8 cellular contexts compared by ENCODE assay signal in the genomic region with DNA sequence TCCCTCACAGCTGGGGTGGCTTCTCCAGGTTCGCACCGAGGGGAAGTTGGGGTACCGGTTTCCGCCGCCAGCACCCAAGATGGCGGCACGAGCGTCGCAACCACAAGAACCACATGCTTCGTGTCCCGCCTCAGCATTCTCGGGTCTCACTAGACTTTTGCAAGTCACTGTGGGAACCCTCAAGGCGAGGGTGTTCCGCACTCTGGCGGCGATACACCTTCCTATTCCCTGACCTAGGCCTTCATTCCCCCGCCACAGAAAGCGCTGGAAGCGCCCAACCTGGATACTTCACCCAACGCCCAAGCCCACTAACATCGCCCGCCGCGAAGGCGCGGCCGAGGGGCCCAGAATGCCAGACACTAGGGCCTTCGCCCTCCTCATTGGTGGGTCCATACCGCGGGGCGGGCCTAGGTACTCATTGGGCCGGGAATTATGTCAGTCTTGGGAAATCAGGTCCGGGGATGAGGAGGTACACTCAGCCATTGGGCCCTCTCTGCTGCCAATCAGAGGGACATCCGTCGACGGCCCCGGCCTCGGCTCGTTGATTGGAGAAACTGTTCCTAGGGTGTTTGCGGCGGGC. TPM values are rescaled to one million over a fixed set of nuclear protein-coding genes. Genes with fewer than 3 reads are reported as not detected.
DNase-seq lines count a peak whose midpoint lies in the region; ATAC-seq and TF ChIP-seq lines count a peak whose summit lies in the region.

No MANE protein-coding gene starts in this region.

- peak; percentile 87 for ATAC-seq in GM21619 (IDR thresholded peaks at IDR 0.05; ENCODE audit: unreplicated experiment)

- no peak for TF ChIP-seq CTCF in epithelial cell of proximal tubule (conservative IDR thresholded peaks at IDR 0.05; ENCODE audit: low read depth, low read length)

- peak overlapping the region; percentile 91 for H3K4me3 ChIP-seq in epithelial cell of proximal tubule (ENCODE audit: low read depth, low read length)

- peak; percentile 24; the same call in 1 of the 2 replicates for TF ChIP-seq EP300 in Ishikawa (IDR thresholded peaks at IDR 0.05; ENCODE audit: borderline replicate concordance)

- DNase-seq in DMS153 treated with DMSO at 0.1 percent for 48 hours (lab: John Stamatoyannopoulos, UW; ENCODE audit: unreplicated experiment) (peak; percentile 98), OCI-M2 (lab: John Stamatoyannopoulos, UW; ENCODE audit: unreplicated experiment) (peak; percentile 87), epithelial cell of proximal tubule (ENCODE audit: low read depth) (peak; percentile 94), mucosa of gallbladder (ENCODE audit: low spot score) (peak; percentile 100)
- DNase-seq in activated T-cell treated with anti-CD3 and anti-CD28 coated beads, Interleukin-2, amount 50 U/mL, for 1 hour, result peak; percentile 94
- DNase-seq in stimulated activated CD8-positive, alpha-beta memory T cell treated with anti-CD3 and anti-CD28 coated beads, Interleukin-4, amount 100 ng/mL, for 24 hours (ENCODE audit: low read depth), result peak; percentile 96

- no peak for TF ChIP-seq RAD21 in Ishikawa (IDR thresholded peaks at IDR 0.05; ENCODE audit: low read depth)

TF ChIP-seq in Ishikawa, 13 proteins besides CTCF, POLR2A, EP300 and RAD21:
- TF ChIP-seq ZBTB7A (IDR thresholded peaks at IDR 0.05; ENCODE audit: low read depth) (no peak), TCF12 (IDR thresholded peaks at IDR 0.05; ENCODE audit: low read depth) (no peak), TEAD4 (IDR thresholded peaks at IDR 0.05) (peak; percentile 52), TAF1 (IDR thresholded peaks at IDR 0.05; ENCODE audit: low read depth) (peak; percentile 74), NFIC (IDR thresholded peaks at IDR 0.05) (no peak), EGR1 (IDR thresholded peaks at IDR 0.05) (no peak), YY1 (IDR thresholded peaks at IDR 0.05; ENCODE audit: low read depth) (peak; percentile 98), CREB1 (IDR thresholded peaks at IDR 0.05; ENCODE audit: low read depth) (peak; percentile 74; the same call in 1 of the 2 replicates), FOXM1 (IDR thresholded peaks at IDR 0.05; ENCODE audit: borderline replicate concordance, low read depth) (no peak), CEBPB (IDR thresholded peaks at IDR 0.05) (no peak)
- TF ChIP-seq, protein P1, sequence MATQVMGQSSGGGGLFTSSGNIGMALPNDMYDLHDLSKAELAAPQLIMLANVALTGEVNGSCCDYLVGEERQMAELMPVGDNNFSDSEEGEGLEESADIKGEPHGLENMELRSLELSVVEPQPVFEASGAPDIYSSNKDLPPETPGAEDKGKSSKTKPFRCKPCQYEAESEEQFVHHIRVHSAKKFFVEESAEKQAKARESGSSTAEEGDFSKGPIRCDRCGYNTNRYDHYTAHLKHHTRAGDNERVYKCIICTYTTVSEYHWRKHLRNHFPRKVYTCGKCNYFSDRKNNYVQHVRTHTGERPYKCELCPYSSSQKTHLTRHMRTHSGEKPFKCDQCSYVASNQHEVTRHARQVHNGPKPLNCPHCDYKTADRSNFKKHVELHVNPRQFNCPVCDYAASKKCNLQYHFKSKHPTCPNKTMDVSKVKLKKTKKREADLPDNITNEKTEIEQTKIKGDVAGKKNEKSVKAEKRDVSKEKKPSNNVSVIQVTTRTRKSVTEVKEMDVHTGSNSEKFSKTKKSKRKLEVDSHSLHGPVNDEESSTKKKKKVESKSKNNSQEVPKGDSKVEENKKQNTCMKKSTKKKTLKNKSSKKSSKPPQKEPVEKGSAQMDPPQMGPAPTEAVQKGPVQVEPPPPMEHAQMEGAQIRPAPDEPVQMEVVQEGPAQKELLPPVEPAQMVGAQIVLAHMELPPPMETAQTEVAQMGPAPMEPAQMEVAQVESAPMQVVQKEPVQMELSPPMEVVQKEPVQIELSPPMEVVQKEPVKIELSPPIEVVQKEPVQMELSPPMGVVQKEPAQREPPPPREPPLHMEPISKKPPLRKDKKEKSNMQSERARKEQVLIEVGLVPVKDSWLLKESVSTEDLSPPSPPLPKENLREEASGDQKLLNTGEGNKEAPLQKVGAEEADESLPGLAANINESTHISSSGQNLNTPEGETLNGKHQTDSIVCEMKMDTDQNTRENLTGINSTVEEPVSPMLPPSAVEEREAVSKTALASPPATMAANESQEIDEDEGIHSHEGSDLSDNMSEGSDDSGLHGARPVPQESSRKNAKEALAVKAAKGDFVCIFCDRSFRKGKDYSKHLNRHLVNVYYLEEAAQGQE (IDR thresholded peaks at IDR 0.05; ENCODE audit: low read depth), result no peak
- TF ChIP-seq, protein P2, sequence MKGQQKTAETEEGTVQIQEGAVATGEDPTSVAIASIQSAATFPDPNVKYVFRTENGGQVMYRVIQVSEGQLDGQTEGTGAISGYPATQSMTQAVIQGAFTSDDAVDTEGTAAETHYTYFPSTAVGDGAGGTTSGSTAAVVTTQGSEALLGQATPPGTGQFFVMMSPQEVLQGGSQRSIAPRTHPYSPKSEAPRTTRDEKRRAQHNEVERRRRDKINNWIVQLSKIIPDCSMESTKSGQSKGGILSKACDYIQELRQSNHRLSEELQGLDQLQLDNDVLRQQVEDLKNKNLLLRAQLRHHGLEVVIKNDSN (IDR thresholded peaks at IDR 0.05), result peak; percentile 80
- TF ChIP-seq, protein P3, sequence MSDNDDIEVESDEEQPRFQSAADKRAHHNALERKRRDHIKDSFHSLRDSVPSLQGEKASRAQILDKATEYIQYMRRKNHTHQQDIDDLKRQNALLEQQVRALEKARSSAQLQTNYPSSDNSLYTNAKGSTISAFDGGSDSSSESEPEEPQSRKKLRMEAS (IDR thresholded peaks at IDR 0.05), result peak; percentile 100
TF ChIP-seq in Ishikawa: peak in this region for 6.

RNA-seq across cellular contexts. Expression of a gene that starts 0.3 kb away (rescaled TPM):
- total RNA-seq in epithelial cell of proximal tubule (69.1 and 79.6 TPM in 2 replicates), mucosa of gallbladder (207 TPM)

RNA-seq across cellular contexts. Expression of a gene that starts 10.2 kb away (rescaled TPM):
- total RNA-seq in epithelial cell of proximal tubule (2.6 and 8.0 TPM in 2 replicates), mucosa of gallbladder (39.3 TPM)

RNA-seq across cellular contexts. Expression of a gene that starts 53.4 kb away (rescaled TPM):
- 99.7 and 105 TPM in 2 replicates for total RNA-seq in epithelial cell of proximal tubule
- 41.9 TPM for total RNA-seq in mucosa of gallbladder

RNA-seq across cellular contexts. Expression of a gene that starts 59.7 kb away (rescaled TPM):
- total RNA-seq in epithelial cell of proximal tubule (11.6 and 18.5 TPM in 2 replicates), mucosa of gallbladder (21.8 TPM)

Comparison
In these comparisons a context has a peak if more than half of its experiments do, and no peak if none do; other contexts are left out.
1. Peak in every context shown above with its lines: DNase-seq, ATAC-seq and H3K4me3 ChIP-seq.